Comparison of ENCODE assay signal across 5 cellular contexts in genomic region chr7:107319724-107320228, GRCh38.
"Had no signal": no experiment of that assay in that cellular context is flagged by ENCODE, and none has a peak within 500 bp of the region (broad histone marks: within the 10 kb centered on the region; RNA-seq: fewer than 3 reads in every experiment).

No MANE protein-coding gene starts in this region.

- H3K27ac Mint-ChIP-seq: GM23338, H9, IgD-negative memory B cell had no signal

- H2AFZ ChIP-seq: GM23338 had no signal

- DNase-seq: H9, HCEC 1CT, KG1 had no signal

- H3K9me3 Mint-ChIP-seq: GM23338, H9, IgD-negative memory B cell had no signal

- H3K27me3 Mint-ChIP-seq: IgD-negative memory B cell had no signal

- H3K4me3 Mint-ChIP-seq: GM23338, H9, IgD-negative memory B cell had no signal

- H3K4me3 ChIP-seq: GM23338 had no signal

- ATAC-seq: GM23338 had no signal

- H3K4me2 ChIP-seq: GM23338 had no signal
